In genomic region chr6:169292340-169293124, GRCh38 we compare ENCODE assay signal across 1 cellular context.
TF ChIP-seq lines count a peak whose summit lies in the region.

No MANE protein-coding gene starts in this region.

TF ChIP-seq in HepG2, 621 proteins besides CTCF, POLR2A, EP300 and RAD21 (continued from another document and continues in another):
- TF ChIP-seq JUN (CRISPR knock-in tag; IDR thresholded peaks at IDR 0.05): peak; percentile 97
- peak; percentile 50 for TF ChIP-seq GMEB1 (CRISPR knock-in tag; IDR thresholded peaks at IDR 0.05; ENCODE audit: borderline replicate concordance)
- TF ChIP-seq THRA (CRISPR knock-in tag; IDR thresholded peaks at IDR 0.05; ENCODE audit: borderline replicate concordance): peak; percentile 91; the same call in 1 of the 2 replicates
- TF ChIP-seq MAFK (conservative IDR thresholded peaks at IDR 0.05 in 1 of 2, IDR thresholded peaks at IDR 0.05 in 1 of 2; ENCODE audit: low read length in 2 of 2): no peak
- no peak for TF ChIP-seq FOXK2 (IDR thresholded peaks at IDR 0.05)
- no peak for TF ChIP-seq ZFP36L2 (CRISPR knock-in tag; IDR thresholded peaks at IDR 0.05)
- TF ChIP-seq, protein P1, sequence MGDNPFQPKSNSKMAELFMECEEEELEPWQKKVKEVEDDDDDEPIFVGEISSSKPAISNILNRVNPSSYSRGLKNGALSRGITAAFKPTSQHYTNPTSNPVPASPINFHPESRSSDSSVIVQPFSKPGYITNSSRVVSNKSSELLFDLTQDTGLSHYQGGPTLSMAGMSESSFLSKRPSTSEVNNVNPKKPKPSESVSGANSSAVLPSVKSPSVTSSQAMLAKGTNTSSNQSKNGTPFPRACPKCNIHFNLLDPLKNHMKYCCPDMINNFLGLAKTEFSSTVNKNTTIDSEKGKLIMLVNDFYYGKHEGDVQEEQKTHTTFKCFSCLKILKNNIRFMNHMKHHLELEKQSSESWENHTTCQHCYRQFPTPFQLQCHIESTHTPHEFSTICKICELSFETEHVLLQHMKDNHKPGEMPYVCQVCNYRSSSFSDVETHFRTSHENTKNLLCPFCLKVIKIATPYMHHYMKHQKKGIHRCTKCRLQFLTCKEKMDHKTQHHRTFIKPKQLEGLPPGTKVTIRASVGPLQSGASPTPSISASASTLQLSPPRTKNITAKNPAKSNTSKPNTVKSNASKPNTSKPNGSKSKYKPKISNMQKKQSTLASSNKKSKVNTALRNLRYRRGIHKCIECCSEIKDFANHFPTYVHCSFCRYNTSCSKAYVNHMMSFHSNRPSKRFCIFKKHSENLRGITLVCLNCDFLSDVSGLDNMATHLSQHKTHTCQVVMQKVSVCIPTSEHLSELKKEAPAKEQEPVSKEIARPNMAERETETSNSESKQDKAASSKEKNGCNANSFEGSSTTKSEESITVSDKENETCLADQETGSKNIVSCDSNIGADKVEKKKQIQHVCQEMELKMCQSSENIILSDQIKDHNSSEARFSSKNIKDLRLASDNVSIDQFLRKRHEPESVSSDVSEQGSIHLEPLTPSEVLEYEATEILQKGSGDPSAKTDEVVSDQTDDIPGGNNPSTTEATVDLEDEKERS (CRISPR knock-in tag; IDR thresholded peaks at IDR 0.05): peak; percentile 87
- TF ChIP-seq KAT7 (CRISPR knock-in tag; IDR thresholded peaks at IDR 0.05; ENCODE audit: borderline replicate concordance): 0 out of 2 replicates have a peak, but pooled peaks have one; percentile 52
- peak; percentile 95 for TF ChIP-seq BRD4 (CRISPR knock-in tag; IDR thresholded peaks at IDR 0.05)
- TF ChIP-seq ZNF318 (CRISPR knock-in tag; IDR thresholded peaks at IDR 0.05): peak; percentile 60; the same call in 1 of the 2 replicates
- TF ChIP-seq RERE (CRISPR knock-in tag; IDR thresholded peaks at IDR 0.05; ENCODE audit: low read depth): peak; percentile 93
- peak; percentile 49; the same call in 1 of the 2 replicates for TF ChIP-seq ADNP (CRISPR knock-in tag; IDR thresholded peaks at IDR 0.05)
- TF ChIP-seq THAP11 (CRISPR knock-in tag; IDR thresholded peaks at IDR 0.05): peak; percentile 73
- TF ChIP-seq ATAD3A (CRISPR knock-in tag; IDR thresholded peaks at IDR 0.05): no peak
- peak; percentile 51; the same call in 1 of the 2 replicates for TF ChIP-seq MYNN (CRISPR knock-in tag; IDR thresholded peaks at IDR 0.05; ENCODE audit: low read depth)
- no peak for TF ChIP-seq ZNF570 (CRISPR knock-in tag; IDR thresholded peaks at IDR 0.05; ENCODE audit: borderline replicate concordance)
- no peak; the same call in 1 of the 2 replicates for TF ChIP-seq FOXJ3 (CRISPR knock-in tag; IDR thresholded peaks at IDR 0.05; ENCODE audit: borderline replicate concordance)
- 0 out of 2 replicates have a peak, but pooled peaks have one; percentile 47 for TF ChIP-seq ZNF564 (CRISPR knock-in tag; IDR thresholded peaks at IDR 0.05)
- TF ChIP-seq PPARG (CRISPR knock-in tag; conservative IDR thresholded peaks at IDR 0.05): peak; percentile 47; the same call in 1 of the 2 replicates
- TF ChIP-seq, protein P2, sequence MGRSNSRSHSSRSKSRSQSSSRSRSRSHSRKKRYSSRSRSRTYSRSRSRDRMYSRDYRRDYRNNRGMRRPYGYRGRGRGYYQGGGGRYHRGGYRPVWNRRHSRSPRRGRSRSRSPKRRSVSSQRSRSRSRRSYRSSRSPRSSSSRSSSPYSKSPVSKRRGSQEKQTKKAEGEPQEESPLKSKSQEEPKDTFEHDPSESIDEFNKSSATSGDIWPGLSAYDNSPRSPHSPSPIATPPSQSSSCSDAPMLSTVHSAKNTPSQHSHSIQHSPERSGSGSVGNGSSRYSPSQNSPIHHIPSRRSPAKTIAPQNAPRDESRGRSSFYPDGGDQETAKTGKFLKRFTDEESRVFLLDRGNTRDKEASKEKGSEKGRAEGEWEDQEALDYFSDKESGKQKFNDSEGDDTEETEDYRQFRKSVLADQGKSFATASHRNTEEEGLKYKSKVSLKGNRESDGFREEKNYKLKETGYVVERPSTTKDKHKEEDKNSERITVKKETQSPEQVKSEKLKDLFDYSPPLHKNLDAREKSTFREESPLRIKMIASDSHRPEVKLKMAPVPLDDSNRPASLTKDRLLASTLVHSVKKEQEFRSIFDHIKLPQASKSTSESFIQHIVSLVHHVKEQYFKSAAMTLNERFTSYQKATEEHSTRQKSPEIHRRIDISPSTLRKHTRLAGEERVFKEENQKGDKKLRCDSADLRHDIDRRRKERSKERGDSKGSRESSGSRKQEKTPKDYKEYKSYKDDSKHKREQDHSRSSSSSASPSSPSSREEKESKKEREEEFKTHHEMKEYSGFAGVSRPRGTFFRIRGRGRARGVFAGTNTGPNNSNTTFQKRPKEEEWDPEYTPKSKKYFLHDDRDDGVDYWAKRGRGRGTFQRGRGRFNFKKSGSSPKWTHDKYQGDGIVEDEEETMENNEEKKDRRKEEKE (IDR thresholded peaks at IDR 0.05): no peak
- peak; percentile 82 for TF ChIP-seq MYPOP (CRISPR knock-in tag; IDR thresholded peaks at IDR 0.05)
- no peak for TF ChIP-seq HNRNPUL1 (IDR thresholded peaks at IDR 0.05; ENCODE audit: low read depth, low read length)
- peak; percentile 76 for TF ChIP-seq KDM2A (CRISPR knock-in tag; IDR thresholded peaks at IDR 0.05; ENCODE audit: borderline replicate concordance, low read depth)
- TF ChIP-seq ZBTB7B (CRISPR knock-in tag; IDR thresholded peaks at IDR 0.05): peak; percentile 95
- TF ChIP-seq FIP1L1 (IDR thresholded peaks at IDR 0.05; ENCODE audit: borderline replicate concordance, insufficient read depth, low read depth, low read length): no peak; the same call in 1 of the 2 replicates
- TF ChIP-seq SNAI1 (CRISPR knock-in tag; IDR thresholded peaks at IDR 0.05; ENCODE audit: borderline replicate concordance): peak; percentile 78; the same call in 1 of the 2 replicates
- TF ChIP-seq MEIS1 (CRISPR knock-in tag; IDR thresholded peaks at IDR 0.05; ENCODE audit: borderline replicate concordance): peak; percentile 83; the same call in 1 of the 2 replicates
- TF ChIP-seq ZMAT5 (CRISPR knock-in tag; IDR thresholded peaks at IDR 0.05; ENCODE audit: borderline replicate concordance, low read depth): no peak
- TF ChIP-seq TCF7L2 (IDR thresholded peaks at IDR 0.05; ENCODE audit: low read depth, low read length): peak; percentile 67
- no peak for TF ChIP-seq ZNF34 (CRISPR knock-in tag; IDR thresholded peaks at IDR 0.05; ENCODE audit: borderline replicate concordance)
